17 cellular contexts compared by ENCODE assay signal in genomic region chrX:129622757-129623301, GRCh38. TPM values are rescaled to one million over a fixed set of nuclear protein-coding genes. Genes with fewer than 3 reads are reported as not detected.
DNase-seq lines count a peak whose midpoint lies in the region; ATAC-seq, FAIRE-seq and TF ChIP-seq lines count a peak whose summit lies in the region.
"Had no signal": no experiment of that assay in that cellular context is flagged by ENCODE, and none has a peak within 500 bp of the region (broad histone marks: within the 10 kb centered on the region; RNA-seq: fewer than 3 reads in every experiment).

No MANE protein-coding gene starts in this region.

- H2AK5ac ChIP-seq in H9 (ENCODE audit: insufficient read length, low read length) = no peak overlapping the region

- peaks cover 0 to 52% of the 10 kb centered on the region in 2 experiments; a peak in 2 of 5 replicates for H3K9me3 Mint-ChIP-seq in H9
- H3K9me3 Mint-ChIP-seq: activated naive CD4-positive, alpha-beta T cell treated with anti-CD3 and anti-CD28 coated beads, Interleukin-2, amount 50 U/mL, for 24 hours had no signal

- TF ChIP-seq POLR2A in erythroblast (IDR thresholded peaks at IDR 0.05; ENCODE audit: low read length) (no peak), GM12892 (IDR thresholded peaks at IDR 0.05; ENCODE audit: low read depth, low read length) (no peak)

- H3K23ac ChIP-seq in H9 (ENCODE audit: insufficient read length, low read depth, low read length) = no peak overlapping the region

- H3K4me1 ChIP-seq in H9 (ENCODE audit: insufficient read depth, low read length) (no peaks in the 10 kb centered on the region), foreskin keratinocyte (no peaks in the 10 kb centered on the region)
- H3K4me1 ChIP-seq: testis had no signal

- no peak overlapping the region for H3T11ph ChIP-seq in H9 (ENCODE audit: low read length)

- no peak overlapping the region for H2BK15ac ChIP-seq in H9 (ENCODE audit: low read depth, low read length)

- no peaks in the 10 kb centered on the region for H4K20me1 ChIP-seq in H9 (ENCODE audit: control insufficient read depth, insufficient read depth, insufficient read length)

- no peak overlapping the region for H3K4me3 Mint-ChIP-seq in H9
- H3K4me3 Mint-ChIP-seq: activated naive CD4-positive, alpha-beta T cell treated with anti-CD3 and anti-CD28 coated beads, Interleukin-2, amount 50 U/mL, for 24 hours had no signal

- no peak overlapping the region for H2BK5ac ChIP-seq in H9 (ENCODE audit: insufficient read length, low read length)

- H3K4me1 Mint-ChIP-seq in H9 = no peaks in the 10 kb centered on the region
- H3K4me1 Mint-ChIP-seq: activated naive CD4-positive, alpha-beta T cell treated with anti-CD3 and anti-CD28 coated beads, Interleukin-2, amount 50 U/mL, for 24 hours had no signal

- H2BK120ac ChIP-seq in H9 (ENCODE audit: low read depth, low read length, poor library complexity, severe bottlenecking) = no peak overlapping the region

- FAIRE-seq in GM12892 (lab: Jason Lieb, UNC) = no peak
- FAIRE-seq: RCC 7860 had no signal

- H3K9ac ChIP-seq in H9 (ENCODE audit: extremely low read depth, insufficient read length, low read length) = no peak overlapping the region

- no peak overlapping the region for H3K14ac ChIP-seq in H9 (ENCODE audit: insufficient read depth, low read length)

- no peaks in the 10 kb centered on the region for H3K79me2 ChIP-seq in H9 (ENCODE audit: insufficient read depth, low read length)

- H3K4ac ChIP-seq in H9 (ENCODE audit: low read depth, low read length) = no peak overlapping the region

- H4K5ac ChIP-seq in H9 (ENCODE audit: insufficient read length, low read depth, low read length) = no peak overlapping the region

- H4K91ac ChIP-seq in H9 (ENCODE audit: insufficient read length, low read depth, low read length) = no peak overlapping the region

- no peaks in the 10 kb centered on the region for H3K79me1 ChIP-seq in H9 (ENCODE audit: insufficient read depth, low read depth, low read length, poor library complexity, severe bottlenecking)

- no peaks in the 10 kb centered on the region for H3K23me2 ChIP-seq in H9 (ENCODE audit: insufficient read length, low read depth, low read length, poor library complexity, severe bottlenecking)

- H3K18ac ChIP-seq in H9 (ENCODE audit: insufficient read length, low read depth, low read length) = no peak overlapping the region

- WGBS in H9 (ENCODE audit: extremely low coverage, insufficient read length, low lambda C conversion rate) = no CpG with 5 or more reads among the region's 10 CpGs

- no peaks in the 10 kb centered on the region for H3K27me3 ChIP-seq in H9 (ENCODE audit: insufficient read depth, low read length)
- H3K27me3 ChIP-seq in foreskin keratinocyte = no peaks in the 10 kb centered on the region
- H3K27me3 ChIP-seq: testis had no signal

- H3K4me2 ChIP-seq in H9 (ENCODE audit: insufficient read depth, insufficient read length, low read length) = no peak overlapping the region

- intact Hi-C loops in cardiac septum (cut with DNase I) = no loop called here

- H3K27ac ChIP-seq in H9 (ENCODE audit: insufficient read length, low read depth, low read length) = no peak overlapping the region
- no peak overlapping the region for H3K27ac ChIP-seq in foreskin keratinocyte
- H3K27ac ChIP-seq: epithelial cell of prostate, testis had no signal

- H3K27ac Mint-ChIP-seq in H9 = no peak overlapping the region
- H3K27ac Mint-ChIP-seq: activated naive CD4-positive, alpha-beta T cell treated with anti-CD3 and anti-CD28 coated beads, Interleukin-2, amount 50 U/mL, for 24 hours; progenitor cell of endocrine pancreas had no signal

- TF ChIP-seq CTCF in H9 (conservative IDR thresholded peaks at IDR 0.05) = no peak
- TF ChIP-seq CTCF in foreskin keratinocyte (conservative IDR thresholded peaks at IDR 0.05) = no peak

- no peak overlapping the region for H2BK20ac ChIP-seq in H9 (ENCODE audit: low read depth, low read length, poor library complexity, severe bottlenecking)

- peaks cover 7% of the 10 kb centered on the region for H3K9me3 ChIP-seq in H9 (ENCODE audit: control insufficient read depth, low read depth, low read length)
- H3K9me3 ChIP-seq: testis had no signal

- no peak overlapping the region for H4K8ac ChIP-seq in H9 (replicated peaks; ENCODE audit: insufficient read length, low read depth, low read length)

- H3K27me3 Mint-ChIP-seq in H9 (ENCODE audit: low read depth) = peaks cover 5% of the 10 kb centered on the region

- no peak overlapping the region for H2AFZ ChIP-seq in H9 (ENCODE audit: low read length)

- H3K56ac ChIP-seq in H9 (ENCODE audit: insufficient read length, low read depth, low read length) = no peak overlapping the region

- no peak overlapping the region for H2BK12ac ChIP-seq in H9 (ENCODE audit: insufficient read length, low read depth, low read length)

- no peaks in the 10 kb centered on the region; a peak in 1 of 7 replicates for H3K36me3 Mint-ChIP-seq in H9 (ENCODE audit: insufficient read depth in 1 of 3, low read depth in 3 of 3)
- H3K36me3 Mint-ChIP-seq: activated naive CD4-positive, alpha-beta T cell treated with anti-CD3 and anti-CD28 coated beads, Interleukin-2, amount 50 U/mL, for 24 hours had no signal

- peak; percentile 86 for ATAC-seq in foreskin keratinocyte

- DNase-seq in H9 (peak; percentile 72), amniotic epithelial cell (ENCODE audit: low read depth) (peak; percentile 77), foreskin keratinocyte (peak; percentile 75 to 89), retina (peak; percentile 44), cardiac septum (ENCODE audit: low spot score) (no peak), erythroblast (lab: John Stamatoyannopoulos, UW) (no peak), GM12892 (ENCODE audit: insufficient read length) (no peak), NCI-H446 (lab: John Stamatoyannopoulos, UW) (no peak)
- DNase-seq: activated T-cell treated with anti-CD3 and anti-CD28 coated beads for 4 hours, head of caudate nucleus, NCI-H187 treated with DMSO at 0.1 percent for 48 hours, NCI-H526, testis had no signal

RNA-seq across cellular contexts. Expression of gene APLN, which starts 31.9 kb away (rescaled TPM):
- total RNA-seq in H9 (2021) (0.18 and 0.24 TPM in 2 replicates), foreskin keratinocyte (1.6 and 8.2 TPM in 2 replicates), cardiac septum (6.2 TPM)
- 1.2 and 8.0 TPM in 2 replicates for polyA plus RNA-seq in foreskin keratinocyte
- 0.17 TPM for polyA plus RNA-seq in GM12892 (2012; ENCODE audit: missing spikeins)

Comparison
In these comparisons a context has a peak if more than half of its experiments do, and no peak if none do; other contexts are left out.
1. DNase-seq: peak in H9 (single experiment), amniotic epithelial cell (single experiment), foreskin keratinocyte (2 of 2) and retina (single experiment); none in cardiac septum (single experiment), erythroblast (0 of 2), GM12892 (single experiment) and NCI-H446 (0 of 2).